12 cellular contexts compared by ENCODE assay signal in genomic region chr17:34382586-34383224, GRCh38. TPM values are rescaled to one million over a fixed set of nuclear protein-coding genes. Genes with fewer than 3 reads are reported as not detected.
A peak's percentile ranks its signal among the peaks of the same experiment; 100 is the strongest.
DNase-seq lines count a peak whose midpoint lies in the region; ATAC-seq and TF ChIP-seq lines count a peak whose summit lies in the region.
"Had no signal": no experiment of that assay in that cellular context is flagged by ENCODE, and none has a peak within 500 bp of the region (broad histone marks: within the 10 kb centered on the region; RNA-seq: fewer than 3 reads in every experiment).

No MANE protein-coding gene starts in this region.

- ATAC-seq in GM18858 (IDR thresholded peaks at IDR 0.05; ENCODE audit: unreplicated experiment): no peak
- ATAC-seq: PC-3 had no signal

- peaks cover 93% of the 10 kb centered on the region for H3K4me1 ChIP-seq in BLaER1

- no peak for TF ChIP-seq CTCF in GM13976 (IDR thresholded peaks at IDR 0.05; ENCODE audit: borderline replicate concordance, control extremely low read depth, extremely low read depth, insufficient read depth, missing control alignments)

- H3K9me3 ChIP-seq in BLaER1: no peaks in the 10 kb centered on the region

- H3K27ac ChIP-seq in BLaER1: peak overlapping the region; percentile 72

- DNase-seq in KBM-7 (peak; percentile 13), mesenteric fat pad (ENCODE audit: low spot score) (peak; percentile 67), GM13976 (ENCODE audit: low spot score) (no peak), NCI-H82 treated with DMSO at 0.1 percent for 48 hours (lab: John Stamatoyannopoulos, UW; ENCODE audit: unreplicated experiment) (no peak)
- peak; percentile 10 for DNase-seq in activated CD8-positive, alpha-beta memory T cell treated with anti-CD3 and anti-CD28 coated beads, Interleukin-2, amount 50 U/mL, for 24 hours (ENCODE audit: extremely low read depth)
- DNase-seq in NK-92 treated with Interleukin-12 subunit alpha and Interleukin-12 subunit beta, amount 100 ng/mL, for 24 hours (lab: John Stamatoyannopoulos, UW): no peak
- DNase-seq: kidney glomerular epithelial cell, PC-3 had no signal

- no peak overlapping the region for H3K4me3 ChIP-seq in BLaER1

- H3K4me2 ChIP-seq in BLaER1: peak overlapping the region; percentile 64

- no peaks in the 10 kb centered on the region for H3K27me3 ChIP-seq in BLaER1

- in situ Hi-C loops in KBM-7 (cut with MboI; ENCODE audit: low pct_unique_long_range_greater_than_20kb, low sequenced_read_pairs) (no loop called here), GM13976 (cut with MboI; ENCODE audit: low sequenced_read_pairs, unreplicated experiment) (no loop called here)

- H3K36me3 ChIP-seq in BLaER1: no peaks in the 10 kb centered on the region

- no peaks in the 10 kb centered on the region for H4K20me1 ChIP-seq in BLaER1

- peak overlapping the region; percentile 36; the same call in 1 of the 2 replicates for H3K9ac ChIP-seq in BLaER1

RNA-seq across cellular contexts. Expression of gene CCL1, which starts 19.7 kb away (rescaled TPM):
- not detected for total RNA-seq in mesenteric fat pad
- total RNA-seq: epithelial cell of proximal tubule, PC-3, renal cortical epithelial cell had no signal

RNA-seq across cellular contexts. Expression of gene CCL13, which starts 26.4 kb away (rescaled TPM):
- total RNA-seq in mesenteric fat pad: 5.1 TPM
- total RNA-seq: epithelial cell of proximal tubule, PC-3, renal cortical epithelial cell had no signal

Comparison
In these comparisons a context has a peak if more than half of its experiments do, and no peak if none do; other contexts are left out.
1. DNase-seq: peak in KBM-7 (single experiment), activated CD8-positive, alpha-beta memory T cell treated with anti-CD3 and anti-CD28 coated beads, Interleukin-2, amount 50 U/mL, for 24 hours (single experiment) and mesenteric fat pad (single experiment); none in NK-92 treated with Interleukin-12 subunit alpha and Interleukin-12 subunit beta, amount 100 ng/mL, for 24 hours (single experiment), GM13976 (single experiment) and NCI-H82 treated with DMSO at 0.1 percent for 48 hours (single experiment).